Comparison of ENCODE assay signal across 1 cellular context in the genomic region with DNA sequence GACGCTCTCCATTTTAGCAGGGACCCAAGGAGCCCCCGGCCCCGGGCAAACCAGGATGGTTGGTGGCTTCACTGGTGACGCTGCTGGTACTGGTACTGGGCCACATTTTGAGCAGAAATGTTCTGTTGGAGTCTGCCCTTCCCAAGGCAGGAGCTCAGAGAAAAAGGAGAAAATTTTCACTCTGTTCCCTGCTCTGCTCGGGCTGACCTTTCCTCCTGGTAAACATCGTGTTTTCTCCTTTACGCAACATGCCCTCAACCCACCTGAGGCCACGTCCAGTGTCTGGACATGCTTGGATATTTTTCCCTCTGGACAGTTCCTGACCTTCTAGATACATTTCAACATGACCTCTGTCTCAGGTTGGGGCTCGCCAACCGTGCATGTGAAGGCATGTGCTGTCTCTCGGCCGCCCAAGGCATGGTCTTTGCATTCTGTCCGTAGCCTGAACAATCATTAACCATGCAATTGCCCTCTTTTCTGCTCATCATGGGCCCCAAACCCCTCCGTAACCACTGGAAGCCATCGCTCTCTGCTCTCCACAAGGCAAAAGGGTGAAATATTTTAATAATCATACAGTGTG.
A peak's percentile ranks its signal among the peaks of the same experiment; 100 is the strongest.
TF ChIP-seq lines count a peak whose summit lies in the region.

No MANE protein-coding gene starts in this region.

TF ChIP-seq in HepG2, 621 proteins besides CTCF, POLR2A, EP300 and RAD21 (continued from another document and continues in another):
- TF ChIP-seq ZNF512B (CRISPR knock-in tag; IDR thresholded peaks at IDR 0.05; ENCODE audit: borderline replicate concordance) (peak; percentile 24; the same call in 1 of the 2 replicates), ZNF550 (CRISPR knock-in tag; IDR thresholded peaks at IDR 0.05; ENCODE audit: borderline replicate concordance) (no peak), E2F5 (CRISPR knock-in tag; conservative IDR thresholded peaks at IDR 0.05) (no peak), EHMT2 (IDR thresholded peaks at IDR 0.05; ENCODE audit: borderline replicate concordance, low read depth, low read length) (peak; percentile 82; the same call in 1 of the 2 replicates), PRDM15 (CRISPR knock-in tag; IDR thresholded peaks at IDR 0.05) (peak; percentile 85; the same call in 1 of the 2 replicates), ATAD3A (CRISPR knock-in tag; IDR thresholded peaks at IDR 0.05) (no peak), ZNF749 (CRISPR knock-in tag; IDR thresholded peaks at IDR 0.05; ENCODE audit: borderline replicate concordance) (peak; percentile 99), NBN (conservative IDR thresholded peaks at IDR 0.05) (no peak), NRL (CRISPR knock-in tag; IDR thresholded peaks at IDR 0.05; ENCODE audit: borderline replicate concordance) (no peak; the same call in 1 of the 2 replicates), ZFP37 (CRISPR knock-in tag; IDR thresholded peaks at IDR 0.05; ENCODE audit: borderline replicate concordance) (peak; percentile 99), ZNF629 (CRISPR knock-in tag; conservative IDR thresholded peaks at IDR 0.05) (peak; percentile 76), ZNF274 (CRISPR knock-in tag; IDR thresholded peaks at IDR 0.05) (no peak), RFXANK (CRISPR knock-in tag; IDR thresholded peaks at IDR 0.05) (peak; percentile 64; the same call in 1 of the 2 replicates), ZNF20 (CRISPR knock-in tag; IDR thresholded peaks at IDR 0.05) (no peak), HNRNPL (IDR thresholded peaks at IDR 0.05; ENCODE audit: low read depth, low read length) (0 out of 2 replicates have a peak, but pooled peaks have one; percentile 18), PRDM4 (CRISPR knock-in tag; IDR thresholded peaks at IDR 0.05; ENCODE audit: borderline replicate concordance) (no peak), CBFB (CRISPR knock-in tag; IDR thresholded peaks at IDR 0.05) (peak; percentile 83), SMAD1 (CRISPR knock-in tag; IDR thresholded peaks at IDR 0.05; ENCODE audit: borderline replicate concordance, low read depth) (no peak; the same call in 1 of the 2 replicates), CHD4 (IDR thresholded peaks at IDR 0.05; ENCODE audit: borderline replicate concordance, low read length) (no peak; the same call in 1 of the 2 replicates), SAFB2 (CRISPR knock-in tag; IDR thresholded peaks at IDR 0.05; ENCODE audit: borderline replicate concordance, low read depth) (no peak), ZNF12 (CRISPR knock-in tag; IDR thresholded peaks at IDR 0.05) (peak; percentile 89), ZFP41 (CRISPR knock-in tag; IDR thresholded peaks at IDR 0.05; ENCODE audit: borderline replicate concordance) (peak; percentile 88; the same call in 1 of the 2 replicates)
- TF ChIP-seq, protein P1, sequence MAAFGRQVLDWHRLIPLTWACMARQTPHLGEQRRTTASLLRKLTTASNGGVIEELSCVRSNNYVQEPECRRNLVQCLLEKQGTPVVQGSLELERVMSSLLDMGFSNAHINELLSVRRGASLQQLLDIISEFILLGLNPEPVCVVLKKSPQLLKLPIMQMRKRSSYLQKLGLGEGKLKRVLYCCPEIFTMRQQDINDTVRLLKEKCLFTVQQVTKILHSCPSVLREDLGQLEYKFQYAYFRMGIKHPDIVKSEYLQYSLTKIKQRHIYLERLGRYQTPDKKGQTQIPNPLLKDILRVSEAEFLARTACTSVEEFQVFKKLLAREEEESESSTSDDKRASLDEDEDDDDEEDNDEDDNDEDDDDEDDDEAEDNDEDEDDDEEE (CRISPR knock-in tag; IDR thresholded peaks at IDR 0.05), result peak; percentile 66; the same call in 1 of the 2 replicates
- TF ChIP-seq, protein P2, sequence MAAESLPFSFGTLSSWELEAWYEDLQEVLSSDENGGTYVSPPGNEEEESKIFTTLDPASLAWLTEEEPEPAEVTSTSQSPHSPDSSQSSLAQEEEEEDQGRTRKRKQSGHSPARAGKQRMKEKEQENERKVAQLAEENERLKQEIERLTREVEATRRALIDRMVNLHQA (CRISPR knock-in tag; IDR thresholded peaks at IDR 0.05), result no peak
- TF ChIP-seq, protein P3, sequence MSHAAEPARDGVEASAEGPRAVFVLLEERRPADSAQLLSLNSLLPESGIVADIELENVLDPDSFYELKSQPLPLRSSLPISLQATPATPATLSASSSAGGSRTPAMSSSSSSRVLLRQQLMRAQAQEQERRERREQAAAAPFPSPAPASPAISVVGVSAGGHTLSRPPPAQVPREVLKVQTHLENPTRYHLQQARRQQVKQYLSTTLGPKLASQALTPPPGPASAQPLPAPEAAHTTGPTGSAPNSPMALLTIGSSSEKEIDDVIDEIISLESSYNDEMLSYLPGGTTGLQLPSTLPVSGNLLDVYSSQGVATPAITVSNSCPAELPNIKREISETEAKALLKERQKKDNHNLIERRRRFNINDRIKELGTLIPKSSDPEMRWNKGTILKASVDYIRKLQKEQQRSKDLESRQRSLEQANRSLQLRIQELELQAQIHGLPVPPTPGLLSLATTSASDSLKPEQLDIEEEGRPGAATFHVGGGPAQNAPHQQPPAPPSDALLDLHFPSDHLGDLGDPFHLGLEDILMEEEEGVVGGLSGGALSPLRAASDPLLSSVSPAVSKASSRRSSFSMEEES (CRISPR knock-in tag; IDR thresholded peaks at IDR 0.05), result peak; percentile 96
- TF ChIP-seq, protein P4, sequence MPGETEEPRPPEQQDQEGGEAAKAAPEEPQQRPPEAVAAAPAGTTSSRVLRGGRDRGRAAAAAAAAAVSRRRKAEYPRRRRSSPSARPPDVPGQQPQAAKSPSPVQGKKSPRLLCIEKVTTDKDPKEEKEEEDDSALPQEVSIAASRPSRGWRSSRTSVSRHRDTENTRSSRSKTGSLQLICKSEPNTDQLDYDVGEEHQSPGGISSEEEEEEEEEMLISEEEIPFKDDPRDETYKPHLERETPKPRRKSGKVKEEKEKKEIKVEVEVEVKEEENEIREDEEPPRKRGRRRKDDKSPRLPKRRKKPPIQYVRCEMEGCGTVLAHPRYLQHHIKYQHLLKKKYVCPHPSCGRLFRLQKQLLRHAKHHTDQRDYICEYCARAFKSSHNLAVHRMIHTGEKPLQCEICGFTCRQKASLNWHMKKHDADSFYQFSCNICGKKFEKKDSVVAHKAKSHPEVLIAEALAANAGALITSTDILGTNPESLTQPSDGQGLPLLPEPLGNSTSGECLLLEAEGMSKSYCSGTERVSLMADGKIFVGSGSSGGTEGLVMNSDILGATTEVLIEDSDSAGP (CRISPR knock-in tag; IDR thresholded peaks at IDR 0.05; ENCODE audit: borderline replicate concordance), result peak; percentile 83
- TF ChIP-seq, protein P5, sequence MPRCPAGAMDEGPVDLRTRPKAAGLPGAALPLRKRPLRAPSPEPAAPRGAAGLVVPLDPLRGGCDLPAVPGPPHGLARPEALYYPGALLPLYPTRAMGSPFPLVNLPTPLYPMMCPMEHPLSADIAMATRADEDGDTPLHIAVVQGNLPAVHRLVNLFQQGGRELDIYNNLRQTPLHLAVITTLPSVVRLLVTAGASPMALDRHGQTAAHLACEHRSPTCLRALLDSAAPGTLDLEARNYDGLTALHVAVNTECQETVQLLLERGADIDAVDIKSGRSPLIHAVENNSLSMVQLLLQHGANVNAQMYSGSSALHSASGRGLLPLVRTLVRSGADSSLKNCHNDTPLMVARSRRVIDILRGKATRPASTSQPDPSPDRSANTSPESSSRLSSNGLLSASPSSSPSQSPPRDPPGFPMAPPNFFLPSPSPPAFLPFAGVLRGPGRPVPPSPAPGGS (CRISPR knock-in tag; IDR thresholded peaks at IDR 0.05), result peak; percentile 42; the same call in 1 of the 2 replicates
- TF ChIP-seq, protein P6, sequence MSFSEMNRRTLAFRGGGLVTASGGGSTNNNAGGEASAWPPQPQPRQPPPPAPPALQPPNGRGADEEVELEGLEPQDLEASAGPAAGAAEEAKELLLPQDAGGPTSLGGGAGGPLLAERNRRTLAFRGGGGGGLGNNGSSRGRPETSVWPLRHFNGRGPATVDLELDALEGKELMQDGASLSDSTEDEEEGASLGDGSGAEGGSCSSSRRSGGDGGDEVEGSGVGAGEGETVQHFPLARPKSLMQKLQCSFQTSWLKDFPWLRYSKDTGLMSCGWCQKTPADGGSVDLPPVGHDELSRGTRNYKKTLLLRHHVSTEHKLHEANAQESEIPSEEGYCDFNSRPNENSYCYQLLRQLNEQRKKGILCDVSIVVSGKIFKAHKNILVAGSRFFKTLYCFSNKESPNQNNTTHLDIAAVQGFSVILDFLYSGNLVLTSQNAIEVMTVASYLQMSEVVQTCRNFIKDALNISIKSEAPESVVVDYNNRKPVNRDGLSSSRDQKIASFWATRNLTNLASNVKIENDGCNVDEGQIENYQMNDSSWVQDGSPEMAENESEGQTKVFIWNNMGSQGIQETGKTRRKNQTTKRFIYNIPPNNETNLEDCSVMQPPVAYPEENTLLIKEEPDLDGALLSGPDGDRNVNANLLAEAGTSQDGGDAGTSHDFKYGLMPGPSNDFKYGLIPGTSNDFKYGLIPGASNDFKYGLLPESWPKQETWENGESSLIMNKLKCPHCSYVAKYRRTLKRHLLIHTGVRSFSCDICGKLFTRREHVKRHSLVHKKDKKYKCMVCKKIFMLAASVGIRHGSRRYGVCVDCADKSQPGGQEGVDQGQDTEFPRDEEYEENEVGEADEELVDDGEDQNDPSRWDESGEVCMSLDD (CRISPR knock-in tag; IDR thresholded peaks at IDR 0.05; ENCODE audit: borderline replicate concordance), result peak; percentile 79
